21 cellular contexts compared by ENCODE assay signal in the genomic region with DNA sequence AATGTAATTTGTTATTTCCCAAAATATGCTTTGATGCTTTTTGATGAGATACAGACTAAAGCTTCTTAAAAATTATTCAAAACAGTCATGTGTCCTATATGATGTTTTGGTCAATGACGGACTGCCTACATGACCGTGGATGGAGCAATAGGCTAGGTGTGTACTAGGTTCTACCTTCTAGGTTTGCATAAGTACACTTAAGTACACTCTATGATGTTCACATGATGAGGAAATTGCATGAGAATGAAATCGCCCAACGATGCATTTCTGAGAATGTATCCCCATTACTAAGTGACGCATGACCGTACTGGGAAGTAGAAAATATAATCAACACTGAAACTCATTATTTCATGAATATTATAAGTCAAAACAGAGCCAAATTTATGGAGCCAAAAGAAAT.
"Had no signal": no experiment of that assay in that cellular context is flagged by ENCODE, and none has a peak within 500 bp of the region (broad histone marks: within the 10 kb centered on the region; RNA-seq: fewer than 3 reads in every experiment).

No MANE protein-coding gene starts in this region.

- H3K4me3 ChIP-seq: coronary artery, dorsolateral prefrontal cortex, esophagus muscularis mucosa, gastroesophageal sphincter, heart left ventricle, hepatocyte, lung had no signal

- H3K4me1 ChIP-seq: foreskin keratinocyte had no signal

- ATAC-seq: gastroesophageal sphincter, heart left ventricle, left colon, left lobe of liver, left ventricle myocardium superior had no signal

- H2AFZ ChIP-seq: hepatocyte had no signal

- H3K9me3 ChIP-seq: esophagus muscularis mucosa, gastroesophageal sphincter, heart left ventricle had no signal

- H3K79me2 ChIP-seq: hepatocyte had no signal

- H3K4me2 ChIP-seq: hepatocyte had no signal

- H3K27ac ChIP-seq: coronary artery, dorsolateral prefrontal cortex, esophagus muscularis mucosa, foreskin keratinocyte, gastroesophageal sphincter, heart left ventricle, hepatocyte had no signal

- H3K27me3 ChIP-seq: esophagus muscularis mucosa, gastroesophageal sphincter, heart left ventricle, hepatocyte had no signal

- H3K36me3 ChIP-seq: esophagus muscularis mucosa, gastroesophageal sphincter, heart left ventricle had no signal

- DNase-seq: dermis blood vessel endothelial cell; dorsolateral prefrontal cortex; effector CD4-positive, alpha-beta T cell; effector memory CD4-positive, alpha-beta T cell; heart left ventricle; hypothalamus; immature natural killer cell; islet precursor cell; kidney; kidney glomerular epithelial cell; left colon; left ventricle myocardium superior; mesendoderm; midbrain had no signal
